Comparison of ENCODE assay signal across 16 cellular contexts in the genomic region with DNA sequence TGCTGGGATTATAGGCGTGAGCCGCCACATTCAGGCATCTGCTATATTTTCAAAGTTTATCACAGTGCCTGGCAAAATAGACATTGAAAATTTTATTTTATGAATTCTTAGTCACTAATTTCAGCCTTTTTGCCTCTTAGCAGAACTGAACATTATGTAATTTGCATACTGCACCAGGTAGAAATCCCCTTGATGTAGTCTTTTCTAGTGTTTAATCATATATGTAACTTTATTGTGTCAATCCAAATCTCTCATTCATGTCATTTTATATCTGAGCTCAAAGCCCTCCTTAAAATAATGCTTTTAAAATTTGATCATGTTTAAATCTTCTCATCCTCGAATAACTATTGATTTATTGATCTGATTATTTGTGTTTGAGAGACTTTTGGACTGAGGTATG. TPM values are rescaled to one million over a fixed set of nuclear protein-coding genes. Genes with fewer than 3 reads are reported as not detected.
DNase-seq lines count a peak whose midpoint lies in the region; ATAC-seq and TF ChIP-seq lines count a peak whose summit lies in the region.
"Had no signal": no experiment of that assay in that cellular context is flagged by ENCODE, and none has a peak within 500 bp of the region (broad histone marks: within the 10 kb centered on the region; RNA-seq: fewer than 3 reads in every experiment).

No MANE protein-coding gene starts in this region.

- no peaks in the 10 kb centered on the region for H3K36me3 ChIP-seq in tibial artery

- no peak overlapping the region for H3K27ac ChIP-seq in tibial artery

- POLR2A ChIA-PET in T-cell (lab: Charles Lee) = no interaction called here

- peak overlapping the region; percentile 91 for H3K27ac Mint-ChIP-seq in activated T-cell treated with anti-CD3 and anti-CD28 coated beads, Interleukin-2, amount 50 U/mL, for 24 hours
- H3K27ac Mint-ChIP-seq in T-cell (peak overlapping the region; percentile 52 to 77), natural killer cell (peak overlapping the region; percentile 21 to 45)

- peak overlapping the region; percentile 65 for H3K4me3 Mint-ChIP-seq in activated T-cell treated with anti-CD3 and anti-CD28 coated beads, Interleukin-2, amount 50 U/mL, for 24 hours
- H3K4me3 Mint-ChIP-seq in T-cell = peak overlapping the region in 1 of 3 donors; percentile 70
- H3K4me3 Mint-ChIP-seq in natural killer cell = peak overlapping the region; percentile 28

- no peaks in the 10 kb centered on the region for H3K9me3 ChIP-seq in tibial artery

- peaks cover 3% of the 10 kb centered on the region for H3K36me3 Mint-ChIP-seq in activated T-cell treated with anti-CD3 and anti-CD28 coated beads, Interleukin-2, amount 50 U/mL, for 24 hours (ENCODE audit: low read depth)
- peaks cover 9% of the 10 kb centered on the region for H3K36me3 Mint-ChIP-seq in T-cell
- H3K36me3 Mint-ChIP-seq in natural killer cell = no peaks in the 10 kb centered on the region

- ATAC-seq in T-cell (replicated peaks in 1 of 4) (no peak), natural killer cell (no peak), GM21723 (IDR thresholded peaks at IDR 0.05; ENCODE audit: unreplicated experiment) (no peak), GM18907 (IDR thresholded peaks at IDR 0.05; ENCODE audit: unreplicated experiment) (no peak)
- ATAC-seq: Panc1, sciatic nerve had no signal

- TF ChIP-seq CTCF in natural killer cell (IDR thresholded peaks at IDR 0.05) (no peak), tibial artery (IDR thresholded peaks at IDR 0.05) (no peak)

- no peaks in the 10 kb centered on the region for H3K4me1 ChIP-seq in tibial artery

- H3K4me3 ChIP-seq in GM08714 (ENCODE audit: low read length) (peak overlapping the region; percentile 24; the same call in 1 of the 2 replicates), tibial artery (no peak overlapping the region)

- intact Hi-C loops in natural killer cell (cut with micrococcal nuclease) (no loop called here), tibial artery (cut with DNase I; ENCODE audit: low total_unique reads) (no loop called here)

- peak; percentile 41 for DNase-seq in activated T-cell treated with anti-CD3 and anti-CD28 coated beads, Interleukin-2, amount 50 U/mL, for 24 hours
- no peak for DNase-seq in activated T-cell treated with anti-CD3 and anti-CD28 coated beads for 4 hours
- no peak for DNase-seq in T-cell
- no peak for DNase-seq in natural killer cell
- no peak for DNase-seq in tibial artery
- DNase-seq: ACHN; activated CD4-positive, alpha-beta T cell treated with anti-CD3 and anti-CD28 coated beads, Interleukin-2, amount 50 U/mL, for 4 hours; activated effector memory CD4-positive, alpha-beta T cell treated with Interleukin-2 at 50 U/mL for 16 hours; head of caudate nucleus; NCI-H2171; NCI-H69 had no signal

- CTCF ChIA-PET in T-cell (lab: Charles Lee) = interaction anchor here in 1 of 2 donors (0.5 kb wide), 1 partner anchor 264 kb away, joined by 3 read pairs; no protein-coding TSS in a partner anchor

- peaks cover 59% of the 10 kb centered on the region for H3K4me1 Mint-ChIP-seq in activated T-cell treated with anti-CD3 and anti-CD28 coated beads, Interleukin-2, amount 50 U/mL, for 24 hours (ENCODE audit: low read depth)
- H3K4me1 Mint-ChIP-seq in T-cell (peaks cover 58 to 63% (median 63%) of the 10 kb centered on the region in 3 donors), natural killer cell (peaks cover 31 to 50% of the 10 kb centered on the region in 2 donors)

- H3K9me3 Mint-ChIP-seq in activated T-cell treated with anti-CD3 and anti-CD28 coated beads, Interleukin-2, amount 50 U/mL, for 24 hours = no peaks in the 10 kb centered on the region
- no peaks in the 10 kb centered on the region for H3K9me3 Mint-ChIP-seq in T-cell
- H3K9me3 Mint-ChIP-seq in natural killer cell = no peaks in the 10 kb centered on the region

- no peaks in the 10 kb centered on the region for H3K27me3 Mint-ChIP-seq in activated T-cell treated with anti-CD3 and anti-CD28 coated beads, Interleukin-2, amount 50 U/mL, for 24 hours
- H3K27me3 Mint-ChIP-seq in T-cell = no peaks in the 10 kb centered on the region
- no peaks in the 10 kb centered on the region for H3K27me3 Mint-ChIP-seq in natural killer cell (ENCODE audit: low read depth in 2 of 2)

- no peaks in the 10 kb centered on the region for H3K27me3 ChIP-seq in tibial artery

RNA-seq across cellular contexts. Expression of a gene that starts 19.2 kb away (rescaled TPM):
- total RNA-seq in T-cell (10 to 100 TPM; 39.4 to 55.9 (median 50.7) TPM), natural killer cell (10 to 100 TPM; 68.9 to 82.0 (median 81.7) TPM)

Comparison
In these comparisons a context has a peak if more than half of its experiments do, and no peak if none do; other contexts are left out.
1. H3K27ac Mint-ChIP-seq: peak in every context shown above with its lines; median percentile 91 in activated T-cell treated with anti-CD3 and anti-CD28 coated beads, Interleukin-2, amount 50 U/mL, for 24 hours; 64 in T-cell; 33 in natural killer cell.